In the genomic region with DNA sequence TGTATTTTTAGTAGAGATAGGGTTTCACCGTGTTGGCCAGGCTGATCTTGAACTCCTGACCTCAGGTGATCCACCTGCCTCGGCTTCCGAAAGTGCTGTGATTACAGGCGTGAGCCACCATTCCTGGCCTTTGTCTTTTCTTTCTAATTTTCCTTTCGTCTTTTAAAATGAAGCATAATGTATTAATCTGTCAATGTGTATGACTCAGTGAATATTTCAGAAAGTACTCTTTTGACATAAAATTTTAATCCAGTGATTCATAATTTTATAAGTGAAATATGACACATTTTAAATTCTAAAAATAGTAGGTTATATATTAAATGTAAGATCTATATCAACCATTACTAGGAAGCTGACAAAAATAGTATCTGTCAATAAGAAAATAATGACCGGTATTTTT, we compare ENCODE assay signal across 38 cellular contexts.
"Had no signal": no experiment of that assay in that cellular context is flagged by ENCODE, and none has a peak within 500 bp of the region (broad histone marks: within the 10 kb centered on the region; RNA-seq: fewer than 3 reads in every experiment).

No MANE protein-coding gene starts in this region.

- H3K27me3 Mint-ChIP-seq: activated naive CD4-positive, alpha-beta T cell treated with anti-CD3 and anti-CD28 coated beads, Interleukin-2, amount 10 ng/mL, durations not matched to agents 7 days and 5 days; activated naive CD4-positive, alpha-beta T cell treated with anti-CD3 and anti-CD28 coated beads, Interleukin-2, amount 50 U/mL, for 24 hours; activated naive CD8-positive, alpha-beta T cell; activated naive CD8-positive, alpha-beta T cell treated with anti-CD3 and anti-CD28 coated beads for 36 hours; activated naive CD8-positive, alpha-beta T cell treated with anti-CD3 and anti-CD28 coated beads, Interleukin-2, amount 10 ng/mL, durations not matched to agents 7 days and 5 days; activated naive CD8-positive, alpha-beta T cell treated with anti-CD3 and anti-CD28 coated beads, Interleukin-2, amount 50 U/mL, for 24 hours; activated T-cell treated with anti-CD3 and anti-CD28 coated beads, Interleukin-2, amount 50 U/mL, for 24 hours; activated T-helper 17 cell treated with anti-CD3 and anti-CD28 coated beads, Interleukin-2, amount 50 U/mL, for 72 hours; brain; central memory CD8-positive, alpha-beta T cell had no signal

- H3K27ac Mint-ChIP-seq: activated naive CD4-positive, alpha-beta T cell treated with anti-CD3 and anti-CD28 coated beads for 36 hours; activated naive CD4-positive, alpha-beta T cell treated with anti-CD3 and anti-CD28 coated beads, Interleukin-2, amount 10 ng/mL, durations not matched to agents 7 days and 5 days; activated naive CD4-positive, alpha-beta T cell treated with anti-CD3 and anti-CD28 coated beads, Interleukin-2, amount 50 U/mL, for 24 hours; activated naive CD4-positive, alpha-beta T cell treated with anti-CD3 and anti-CD28 coated beads, Interleukin-2, amount 50 U/mL, for 72 hours; activated naive CD8-positive, alpha-beta T cell; activated naive CD8-positive, alpha-beta T cell treated with anti-CD3 and anti-CD28 coated beads for 36 hours; activated naive CD8-positive, alpha-beta T cell treated with anti-CD3 and anti-CD28 coated beads, Interleukin-2, amount 10 ng/mL, durations not matched to agents 7 days and 5 days; activated naive CD8-positive, alpha-beta T cell treated with anti-CD3 and anti-CD28 coated beads, Interleukin-2, amount 50 U/mL, for 24 hours; activated T-cell treated with anti-CD3 and anti-CD28 coated beads, Interleukin-2, amount 50 U/mL, for 24 hours; activated T-cell treated with anti-CD3 and anti-CD28 coated beads, Interleukin-2, amount 50 U/mL, for 72 hours; activated T-helper 1 cell treated with anti-CD3 and anti-CD28 coated beads, Interleukin-12 subunit alpha, Interleukin-12 subunit beta, Interleukin-2, Interleukin-4 antibody, amounts not matched to agents 30 ng/mL and 10 ng/mL and 1 ng/mL, durations not matched to agents 14 hours and 24 hours and 36 hours; activated T-helper 17 cell treated with anti-CD3 and anti-CD28 coated beads, Interleukin-2, amount 50 U/mL, for 72 hours; activated T-helper 2 cell treated with anti-CD3 and anti-CD28 coated beads, Interferon-gamma antibody, Interleukin-2, Interleukin-4, amounts not matched to agents 10 μg/mL and 5 μg/mL and 100 μg/mL, durations not matched to agents 14 hours and 24 hours and 36 hours; brain had no signal

- H3K4me3 Mint-ChIP-seq: activated naive CD4-positive, alpha-beta T cell treated with anti-CD3 and anti-CD28 coated beads for 36 hours; activated naive CD4-positive, alpha-beta T cell treated with anti-CD3 and anti-CD28 coated beads, Interleukin-2, amount 10 ng/mL, durations not matched to agents 7 days and 5 days; activated naive CD4-positive, alpha-beta T cell treated with anti-CD3 and anti-CD28 coated beads, Interleukin-2, amount 50 U/mL, for 24 hours; activated naive CD8-positive, alpha-beta T cell; activated naive CD8-positive, alpha-beta T cell treated with anti-CD3 and anti-CD28 coated beads for 36 hours; activated naive CD8-positive, alpha-beta T cell treated with anti-CD3 and anti-CD28 coated beads, Interleukin-2, amount 10 ng/mL, durations not matched to agents 7 days and 5 days; activated naive CD8-positive, alpha-beta T cell treated with anti-CD3 and anti-CD28 coated beads, Interleukin-2, amount 50 U/mL, for 24 hours; activated T-cell treated with anti-CD3 and anti-CD28 coated beads, Interleukin-2, amount 50 U/mL, for 24 hours; activated T-cell treated with anti-CD3 and anti-CD28 coated beads, Interleukin-2, amount 50 U/mL, for 4 hours; activated T-cell treated with anti-CD3 and anti-CD28 coated beads, Interleukin-2, amount 50 U/mL, for 72 hours; activated T-helper 1 cell treated with anti-CD3 and anti-CD28 coated beads, Interleukin-12 subunit alpha, Interleukin-12 subunit beta, Interleukin-2, Interleukin-4 antibody, amounts not matched to agents 30 ng/mL and 10 ng/mL and 1 ng/mL, durations not matched to agents 14 hours and 24 hours and 36 hours; activated T-helper 17 cell treated with anti-CD3 and anti-CD28 coated beads, Interleukin-2, amount 50 U/mL, for 72 hours; brain; central memory CD8-positive, alpha-beta T cell had no signal

- DNase-seq: activated effector memory CD4-positive, alpha-beta T cell treated with anti-CD3 and anti-CD28 coated beads, Interleukin-2, amount 50 U/mL, for 16 hours; activated effector memory CD4-positive, alpha-beta T cell treated with Interleukin-2 at 50 U/mL for 16 hours; activated gamma-delta T cell; activated gamma-delta T cell treated with Interleukin-2 at 50 U/mL for 16 hours; activated naive CD4-positive, alpha-beta T cell; activated naive CD4-positive, alpha-beta T cell treated with anti-CD3 and anti-CD28 coated beads for 36 hours; activated naive CD4-positive, alpha-beta T cell treated with anti-CD3 and anti-CD28 coated beads, Interleukin-2, amount 10 ng/mL, durations not matched to agents 7 days and 5 days; activated naive CD4-positive, alpha-beta T cell treated with anti-CD3 and anti-CD28 coated beads, Interleukin-2, amount 50 U/mL, for 16 hours; activated naive CD4-positive, alpha-beta T cell treated with Interleukin-2 at 50 U/mL for 16 hours; activated naive CD8-positive, alpha-beta T cell treated with anti-CD3 and anti-CD28 coated beads for 36 hours; activated naive CD8-positive, alpha-beta T cell treated with anti-CD3 and anti-CD28 coated beads, Interleukin-2, amount 10 ng/mL, durations not matched to agents 7 days and 5 days; activated naive CD8-positive, alpha-beta T cell treated with anti-CD3 and anti-CD28 coated beads, Interleukin-2, amount 50 U/mL, for 24 hours; activated T-cell treated with anti-CD3 and anti-CD28 coated beads, Interleukin-2, amount 50 U/mL, for 1 hour; activated T-cell treated with anti-CD3 and anti-CD28 coated beads, Interleukin-2, amount 50 U/mL, for 24 hours; activated T-cell treated with anti-CD3 and anti-CD28 coated beads, Interleukin-2, amount 50 U/mL, for 4 hours; activated T-cell treated with anti-CD3 and anti-CD28 coated beads, Interleukin-2, amount 50 U/mL, for 48 hours; activated T-cell treated with anti-CD3 and anti-CD28 coated beads, Interleukin-2, amount 50 U/mL, for 72 hours; adrenal gland; amniotic stem cell; amygdala; anterior cingulate cortex; aorta; body of pancreas; brain microvascular endothelial cell; central memory CD4-positive, alpha-beta T cell; cerebellar nuclear complex had no signal

- H3K36me3 Mint-ChIP-seq: activated naive CD4-positive, alpha-beta T cell treated with anti-CD3 and anti-CD28 coated beads, Interleukin-2, amount 10 ng/mL, durations not matched to agents 7 days and 5 days; activated naive CD4-positive, alpha-beta T cell treated with anti-CD3 and anti-CD28 coated beads, Interleukin-2, amount 50 U/mL, for 24 hours; activated naive CD4-positive, alpha-beta T cell treated with anti-CD3 and anti-CD28 coated beads, Interleukin-2, amount 50 U/mL, for 72 hours; activated naive CD8-positive, alpha-beta T cell; activated naive CD8-positive, alpha-beta T cell treated with anti-CD3 and anti-CD28 coated beads for 36 hours; activated naive CD8-positive, alpha-beta T cell treated with anti-CD3 and anti-CD28 coated beads, Interleukin-2, amount 10 ng/mL, durations not matched to agents 7 days and 5 days; brain had no signal

- H3K4me3 ChIP-seq: adrenal gland, ascending aorta, body of pancreas, cardiac muscle cell had no signal

- H3K27ac ChIP-seq: adrenal gland, ascending aorta, body of pancreas, brain microvascular endothelial cell, cardiac muscle cell had no signal

- FAIRE-seq: astrocyte, bronchial epithelial cell had no signal

- H3K4me1 Mint-ChIP-seq: activated naive CD4-positive, alpha-beta T cell treated with anti-CD3 and anti-CD28 coated beads, Interleukin-2, amount 10 ng/mL, durations not matched to agents 7 days and 5 days; activated naive CD4-positive, alpha-beta T cell treated with anti-CD3 and anti-CD28 coated beads, Interleukin-2, amount 50 U/mL, for 24 hours; activated naive CD8-positive, alpha-beta T cell treated with anti-CD3 and anti-CD28 coated beads for 36 hours; activated naive CD8-positive, alpha-beta T cell treated with anti-CD3 and anti-CD28 coated beads, Interleukin-2, amount 10 ng/mL, durations not matched to agents 7 days and 5 days; activated naive CD8-positive, alpha-beta T cell treated with anti-CD3 and anti-CD28 coated beads, Interleukin-2, amount 50 U/mL, for 24 hours; activated T-helper 17 cell treated with anti-CD3 and anti-CD28 coated beads, Interleukin-2, amount 50 U/mL, for 72 hours; brain; central memory CD8-positive, alpha-beta T cell had no signal

- ATAC-seq: activated naive CD4-positive, alpha-beta T cell treated with anti-CD3 and anti-CD28 coated beads, Interleukin-2, amount 50 U/mL, for 72 hours; activated naive CD8-positive, alpha-beta T cell treated with anti-CD3 and anti-CD28 coated beads, Interleukin-2, amount 50 U/mL, for 24 hours; activated T-cell treated with anti-CD3 and anti-CD28 coated beads, Interleukin-2, amount 50 U/mL, for 4 hours; activated T-cell treated with anti-CD3 and anti-CD28 coated beads, Interleukin-2, amount 50 U/mL, for 72 hours; activated T-helper 17 cell treated with anti-CD3 and anti-CD28 coated beads, Interleukin-2, amount 50 U/mL, for 72 hours; body of pancreas had no signal

- H3K4me1 ChIP-seq: adrenal gland, ascending aorta, body of pancreas had no signal

- H3K36me3 ChIP-seq: adrenal gland, ascending aorta, brain microvascular endothelial cell, cardiac muscle cell had no signal

- H3K9me3 ChIP-seq: adrenal gland, ascending aorta, body of pancreas had no signal

- H3K27me3 ChIP-seq: adrenal gland, ascending aorta, body of pancreas, brain microvascular endothelial cell, cardiac muscle cell had no signal
